1 cellular context compared by ENCODE assay signal in the genomic region with DNA sequence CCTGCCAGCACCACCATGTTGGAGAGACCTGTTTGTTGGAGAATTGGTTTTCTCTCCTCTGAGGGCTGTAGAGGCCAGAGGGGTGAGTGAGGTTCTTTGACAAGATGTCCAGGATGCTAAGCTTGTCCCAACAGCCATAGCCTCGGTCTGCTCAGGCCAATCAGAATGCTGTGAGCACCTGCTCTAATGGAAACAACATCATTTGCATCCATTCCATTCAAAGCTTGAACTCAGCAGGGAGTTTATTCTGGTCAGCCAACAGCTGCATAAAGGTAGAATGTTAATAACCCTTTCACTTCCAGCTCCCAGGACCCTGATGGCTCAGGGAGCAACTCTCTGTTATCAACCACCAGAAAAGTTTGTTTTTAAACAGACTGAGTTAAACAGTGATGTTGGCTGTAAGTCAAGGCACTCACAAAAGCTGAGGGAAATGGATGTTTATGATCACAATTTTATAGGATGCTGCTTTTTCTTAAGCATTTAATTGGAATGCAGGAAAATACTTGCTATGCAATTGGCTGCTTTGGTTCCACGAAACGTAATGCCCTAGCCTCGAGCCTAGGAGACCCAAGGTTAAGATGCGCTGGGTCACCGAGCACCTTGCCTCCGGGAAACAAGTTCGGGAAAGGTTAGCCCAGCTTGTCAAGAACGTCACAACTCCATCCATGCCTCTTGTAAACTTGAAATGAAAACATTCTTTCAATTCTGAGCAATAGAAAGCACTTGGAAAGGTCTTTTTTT.
TF ChIP-seq lines count a peak whose summit lies in the region.

No MANE protein-coding gene starts in this region.

TF ChIP-seq in GM23338, 12 proteins besides CTCF, POLR2A, EP300 and RAD21 (continued from another document):
- TF ChIP-seq ZNF462 (CRISPR knock-in tag; IDR thresholded peaks at IDR 0.05) (peak; percentile 80), ZNF114 (CRISPR knock-in tag; IDR thresholded peaks at IDR 0.05) (peak; percentile 67; the same call in 1 of the 2 replicates), EZH2phosphoT487 (IDR thresholded peaks at IDR 0.05; ENCODE audit: unreplicated experiment) (no peak), JUNB (IDR thresholded peaks at IDR 0.05; ENCODE audit: unreplicated experiment) (no peak), STAT1 (IDR thresholded peaks at IDR 0.05; ENCODE audit: unreplicated experiment) (no peak), REST (IDR thresholded peaks at IDR 0.05; ENCODE audit: unreplicated experiment) (no peak), EZH2 (IDR thresholded peaks at IDR 0.05; ENCODE audit: low read depth, unreplicated experiment) (no peak)
